17 cellular contexts compared by ENCODE assay signal in genomic region chr1:234427950-234428646, GRCh38. TPM values are rescaled to one million over a fixed set of nuclear protein-coding genes. Genes with fewer than 3 reads are reported as not detected.
A peak's percentile ranks its signal among the peaks of the same experiment; 100 is the strongest.
DNase-seq lines count a peak whose midpoint lies in the region; FAIRE-seq and TF ChIP-seq lines count a peak whose summit lies in the region.
"Had no signal": no experiment of that assay in that cellular context is flagged by ENCODE, and none has a peak within 500 bp of the region (broad histone marks: within the 10 kb centered on the region; RNA-seq: fewer than 3 reads in every experiment).

No MANE protein-coding gene starts in this region.

- no peaks in the 10 kb centered on the region for H4K20me1 ChIP-seq in OCI-LY7 (ENCODE audit: insufficient read depth, low read length)
- H4K20me1 ChIP-seq in astrocyte (ENCODE audit: insufficient read depth, low read length) = no peaks in the 10 kb centered on the region
- no peaks in the 10 kb centered on the region for H4K20me1 ChIP-seq in endothelial cell of umbilical vein (replicated peaks; ENCODE audit: control insufficient read depth, extremely low read depth, insufficient read depth, low read length)

- no peaks in the 10 kb centered on the region for H3K27me3 ChIP-seq in astrocyte (ENCODE audit: insufficient read depth, low read length)
- H3K27me3 ChIP-seq in endothelial cell of umbilical vein (ENCODE audit: control insufficient read depth in 2 of 2, insufficient read depth in 2 of 2, low read length in 2 of 2) = no peaks in the 10 kb centered on the region

- H3K36me3 Mint-ChIP-seq in astrocyte (ENCODE audit: low read depth, unreplicated experiment) = peaks cover 21% of the 10 kb centered on the region

- H3K9me3 ChIP-seq in OCI-LY7 (ENCODE audit: low read length) (no peaks in the 10 kb centered on the region), astrocyte (ENCODE audit: insufficient read depth, low read depth, low read length) (no peaks in the 10 kb centered on the region), endothelial cell of umbilical vein (replicated peaks; ENCODE audit: control insufficient read depth, insufficient read depth, low read length) (no peaks in the 10 kb centered on the region)

- H3K79me2 ChIP-seq in OCI-LY7 (ENCODE audit: insufficient read depth, low read depth, low read length) (no peaks in the 10 kb centered on the region), astrocyte (ENCODE audit: insufficient read depth, low read length) (no peaks in the 10 kb centered on the region), endothelial cell of umbilical vein (ENCODE audit: control insufficient read depth, insufficient read depth, low read length) (no peaks in the 10 kb centered on the region)

- H3K9me3 Mint-ChIP-seq in astrocyte (ENCODE audit: unreplicated experiment) = no peaks in the 10 kb centered on the region
- H3K9me3 Mint-ChIP-seq: CD4-positive, alpha-beta T cell had no signal

- H3K4me3 ChIP-seq in OCI-LY7 (ENCODE audit: low read depth, low read length, poor library complexity, severe bottlenecking) (no peak overlapping the region), astrocyte (ENCODE audit: insufficient read depth, low read depth, low read length) (no peak overlapping the region), endothelial cell of umbilical vein (replicated peaks in 1 of 3; ENCODE audit: insufficient read depth in 1 of 3, low read depth in 1 of 3, low read length in 3 of 3) (no peak overlapping the region)
- H3K4me3 ChIP-seq: GM23248 had no signal

- dilution Hi-C loops in endothelial cell of umbilical vein (cut with MboI; ENCODE audit: extremely low pct_ligation_motif_present, low sequenced_read_pairs) = no loop called here

- H3K27ac Mint-ChIP-seq in astrocyte (ENCODE audit: unreplicated experiment) = no peak overlapping the region
- H3K27ac Mint-ChIP-seq: B cell; CD4-positive, alpha-beta T cell had no signal

- H3K9me1 ChIP-seq in endothelial cell of umbilical vein (replicated peaks; ENCODE audit: control insufficient read depth, extremely low read depth, insufficient read depth, low read length) = no peaks in the 10 kb centered on the region

- FAIRE-seq in astrocyte (lab: Jason Lieb, UNC) (no peak), endothelial cell of umbilical vein (lab: Jason Lieb, UNC) (no peak)
- FAIRE-seq: A204.1, GM12891 had no signal

- POLR2A ChIA-PET in OCI-LY7 (lab: Charles Lee) = interaction anchor here (1.5 kb wide), 1 partner anchor 24 kb away, joined by 3 read pairs; no protein-coding TSS in a partner anchor
- POLR2A ChIA-PET in endothelial cell of umbilical vein (lab: Charles Lee) = no interaction called here

- DNase-seq in OCI-LY7 (ENCODE audit: low spot score) (no peak), astrocyte (ENCODE audit: low read depth) (peak; percentile 44), endothelial cell of umbilical vein (ENCODE audit: low read depth, low spot score) (peak; percentile 31), caudate nucleus (lab: John Stamatoyannopoulos, UW) (no peak), NCI-H2029 (lab: John Stamatoyannopoulos, UW) (no peak), NCI-H1105 (lab: John Stamatoyannopoulos, UW) (no peak), NCI-H146 (lab: John Stamatoyannopoulos, UW) (no peak)
- DNase-seq: C1 segment of cervical spinal cord; Calu3; CD4-positive, alpha-beta T cell; DMS 273 treated with DMSO at 0.1 percent for 48 hours; DMS79; GM23248; H7 had no signal

- no peaks in the 10 kb centered on the region for H3K4me1 ChIP-seq in OCI-LY7 (ENCODE audit: insufficient read depth, low read length, poor library complexity, severe bottlenecking)
- H3K4me1 ChIP-seq in astrocyte (ENCODE audit: insufficient read depth, low read length) = no peaks in the 10 kb centered on the region
- H3K4me1 ChIP-seq in endothelial cell of umbilical vein (ENCODE audit: control insufficient read depth, extremely low read depth, insufficient read depth, low read length) = peaks cover 19% of the 10 kb centered on the region

- H3K9me2 ChIP-seq in OCI-LY7 (ENCODE audit: insufficient read depth, low read length) = no peaks in the 10 kb centered on the region

- H3K36me3 ChIP-seq in OCI-LY7 (ENCODE audit: insufficient read depth, low read length) (peaks cover 91% of the 10 kb centered on the region), astrocyte (ENCODE audit: insufficient read depth, low read length) (peaks cover 28% of the 10 kb centered on the region), endothelial cell of umbilical vein (ENCODE audit: control insufficient read depth in 2 of 2, extremely low read depth in 1 of 2, insufficient read depth in 2 of 2, low read length in 2 of 2) (peaks cover 0 to 2% of the 10 kb centered on the region in 2 experiments)

- intact Hi-C loops in OCI-LY7 (cut with micrococcal nuclease; ENCODE audit: unreplicated experiment) (loop anchor here (10.0 kb wide), 1 partner anchor 103 kb away; no protein-coding TSS in a partner anchor), endothelial cell of umbilical vein (cut with micrococcal nuclease) (no loop called here)

- CTCF ChIA-PET in OCI-LY7 (lab: Charles Lee; ENCODE audit: unreplicated experiment) = no interaction called here
- CTCF ChIA-PET in endothelial cell of umbilical vein (lab: Charles Lee) = interaction anchor here (1.0 kb wide), 1 partner anchor 9 kb away, joined by 4 read pairs; no protein-coding TSS in a partner anchor

- H3K9ac ChIP-seq in astrocyte (ENCODE audit: low read length) = no peak overlapping the region
- H3K9ac ChIP-seq in endothelial cell of umbilical vein (replicated peaks; ENCODE audit: extremely low read depth, insufficient read depth, low read length) = no peak overlapping the region
- H3K9ac ChIP-seq: GM23248 had no signal

- no peaks in the 10 kb centered on the region for H3K27me3 Mint-ChIP-seq in astrocyte (ENCODE audit: low read depth, unreplicated experiment)
- H3K27me3 Mint-ChIP-seq: B cell; CD4-positive, alpha-beta T cell had no signal

- no peak for TF ChIP-seq CTCF in OCI-LY7 (conservative IDR thresholded peaks at IDR 0.05; ENCODE audit: low read length)
- no peak for TF ChIP-seq CTCF in astrocyte (IDR thresholded peaks at IDR 0.05; ENCODE audit: insufficient read depth, low read depth, low read length)
- no peak for TF ChIP-seq CTCF in endothelial cell of umbilical vein (IDR thresholded peaks at IDR 0.05; ENCODE audit: extremely low read depth in 1 of 2, insufficient read depth in 1 of 2, low read depth in 1 of 2, low read length in 2 of 2)

- TF ChIP-seq POLR2A in endothelial cell of umbilical vein (IDR thresholded peaks at IDR 0.05; ENCODE audit: low read depth, low read length) = no peak

- no peak overlapping the region for H2AFZ ChIP-seq in OCI-LY7 (ENCODE audit: low read length)
- no peak overlapping the region for H2AFZ ChIP-seq in astrocyte (ENCODE audit: low read depth, low read length)
- H2AFZ ChIP-seq in endothelial cell of umbilical vein (ENCODE audit: low read depth, low read length) = no peak overlapping the region
- H2AFZ ChIP-seq: GM23248 had no signal

- no peak overlapping the region for H3K4me3 Mint-ChIP-seq in astrocyte (ENCODE audit: unreplicated experiment)
- H3K4me3 Mint-ChIP-seq: B cell; CD4-positive, alpha-beta T cell had no signal

- no peaks in the 10 kb centered on the region for H3K4me1 Mint-ChIP-seq in astrocyte (ENCODE audit: low read depth, unreplicated experiment)
- H3K4me1 Mint-ChIP-seq: B cell had no signal

- BruUV-seq in OCI-LY7 (replicated peaks; lab: Mats Ljungman, UMichigan) (TSS peak; percentile 23), endothelial cell of umbilical vein (replicated peaks; lab: Mats Ljungman, UMichigan) (no TSS peak)

- no peak overlapping the region for H3K4me2 ChIP-seq in OCI-LY7 (ENCODE audit: low read length)
- H3K4me2 ChIP-seq in astrocyte (ENCODE audit: low read length) = no peak overlapping the region
- H3K4me2 ChIP-seq in endothelial cell of umbilical vein (ENCODE audit: insufficient read depth, low read length) = no peak overlapping the region

- H3K27ac ChIP-seq in OCI-LY7 (ENCODE audit: low read depth, low read length, poor library complexity, severe bottlenecking) (no peak overlapping the region), astrocyte (ENCODE audit: low read depth, low read length) (no peak overlapping the region), endothelial cell of umbilical vein (ENCODE audit: insufficient read depth, low read depth, low read length) (no peak overlapping the region), caudate nucleus (ENCODE audit: low read depth, low read length) (no peak overlapping the region)
- H3K27ac ChIP-seq: GM23248 had no signal

TF ChIP-seq in endothelial cell of umbilical vein, 7 proteins besides CTCF, POLR2A, EP300 and RAD21 (continues in another document):
- TF ChIP-seq EZH2 (IDR thresholded peaks at IDR 0.05; ENCODE audit: borderline replicate concordance, low read depth, low read length, severe bottlenecking) (no peak), POLR2AphosphoS5 (IDR thresholded peaks at IDR 0.05; ENCODE audit: insufficient read depth, low read depth, low read length) (no peak), FOS (IDR thresholded peaks at IDR 0.05; ENCODE audit: borderline replicate concordance, insufficient read depth, low read length) (no peak), JUN (IDR thresholded peaks at IDR 0.05; ENCODE audit: borderline replicate concordance, insufficient read depth, insufficient read length, low read depth) (no peak), MYC (IDR thresholded peaks at IDR 0.05; ENCODE audit: low read depth, low read length) (no peak)

RNA-seq across cellular contexts. Expression of gene TARBP1, which starts 50.9 kb away (rescaled TPM):
- total RNA-seq in OCI-LY7 (2014; rRNA removed; shearing (Covaris generic)) = 30.0 and 30.5 TPM in 2 replicates
- total RNA-seq in OCI-LY7 (2022) = 49.8 and 61.7 TPM in 2 replicates
- 15.9 and 17.8 TPM in 2 replicates for total RNA-seq in astrocyte
- total RNA-seq in endothelial cell of umbilical vein = 21.0 and 23.4 TPM in 2 replicates
- 17.3 and 20.4 TPM in 2 replicates for polyA plus RNA-seq in endothelial cell of umbilical vein
- 13.1 and 14.5 TPM in 2 replicates for polyA plus RNA-seq in endothelial cell of umbilical vein (2011; cell fraction: cytosol; rRNA removed)
- 110 and 116 TPM in 2 replicates for polyA plus RNA-seq in endothelial cell of umbilical vein (2011; cell fraction: nucleus; rRNA removed)
- 17.4 and 18.0 TPM in 2 replicates for polyA plus RNA-seq in endothelial cell of umbilical vein (2012)
- 21.2 and 27.0 TPM in 2 replicates for polyA minus RNA-seq in endothelial cell of umbilical vein
- polyA minus RNA-seq in endothelial cell of umbilical vein (2011; cell fraction: cytosol; rRNA and poly(A)+ RNA removed) = 14.7 TPM
- 22.8 and 30.0 TPM in 2 replicates for polyA minus RNA-seq in endothelial cell of umbilical vein (2011; cell fraction: nucleus; rRNA and poly(A)+ RNA removed)

RNA-seq across cellular contexts. Expression of gene COA6, which starts 54.8 kb away (rescaled TPM):
- 40.1 and 45.5 TPM in 2 replicates for total RNA-seq in OCI-LY7 (2014; rRNA removed; shearing (Covaris generic))
- 30.7 and 35.2 TPM in 2 replicates for total RNA-seq in OCI-LY7 (2022)
- 19.9 and 22.0 TPM in 2 replicates for total RNA-seq in astrocyte
- 34.2 and 42.7 TPM in 2 replicates for total RNA-seq in endothelial cell of umbilical vein
- 15.7 and 22.2 TPM in 2 replicates for polyA plus RNA-seq in endothelial cell of umbilical vein
- polyA plus RNA-seq in endothelial cell of umbilical vein (2011; cell fraction: cytosol; rRNA removed) = 23.1 and 24.0 TPM in 2 replicates
- polyA plus RNA-seq in endothelial cell of umbilical vein (2011; cell fraction: nucleus; rRNA removed) = 8.5 and 9.3 TPM in 2 replicates
- polyA plus RNA-seq in endothelial cell of umbilical vein (2012) = 39.8 and 49.0 TPM in 2 replicates
- 7.2 and 7.9 TPM in 2 replicates for polyA minus RNA-seq in endothelial cell of umbilical vein
- polyA minus RNA-seq in endothelial cell of umbilical vein (2011; cell fraction: cytosol; rRNA and poly(A)+ RNA removed) = 33.0 TPM
- 3.3 and 5.6 TPM in 2 replicates for polyA minus RNA-seq in endothelial cell of umbilical vein (2011; cell fraction: nucleus; rRNA and poly(A)+ RNA removed)

Comparison
In these comparisons a context has a peak if more than half of its experiments do, and no peak if none do; other contexts are left out.
1. DNase-seq: peak in astrocyte (single experiment) and endothelial cell of umbilical vein (single experiment); none in OCI-LY7 (single experiment), caudate nucleus (0 of 61), NCI-H2029 (single experiment), NCI-H1105 (single experiment) and NCI-H146 (single experiment).